ENCODE assay signal across 22 cellular contexts in the genomic region with DNA sequence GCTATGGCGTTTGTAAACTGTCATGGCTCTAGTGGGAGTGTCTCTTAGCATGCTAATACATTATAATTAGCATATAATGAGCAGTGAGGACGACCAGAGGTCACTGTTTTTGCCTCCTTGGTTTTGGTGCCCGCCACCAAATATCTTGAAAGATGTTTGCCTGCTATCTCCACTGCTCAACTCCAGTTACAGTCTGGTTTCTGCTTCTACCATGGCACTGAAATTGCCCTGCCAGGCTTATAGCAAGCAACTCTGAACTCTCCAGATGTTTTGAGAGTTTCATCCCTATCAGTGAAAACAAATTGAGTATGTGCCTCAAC.
A peak's percentile ranks its signal among the peaks of the same experiment; 100 is the strongest.
DNase-seq lines count a peak whose midpoint lies in the region; ATAC-seq, FAIRE-seq and TF ChIP-seq lines count a peak whose summit lies in the region.
"Had no signal": no experiment of that assay in that cellular context is flagged by ENCODE, and none has a peak within 500 bp of the region (broad histone marks: within the 10 kb centered on the region; RNA-seq: fewer than 3 reads in every experiment).

No MANE protein-coding gene starts in this region.

- peaks cover 16% of the 10 kb centered on the region for H3K4me1 ChIP-seq in IMR-90 (ENCODE audit: control insufficient read depth, insufficient read depth, low read length)
- peaks cover 31% of the 10 kb centered on the region for H3K4me1 ChIP-seq in skeletal muscle satellite cell (ENCODE audit: control insufficient read depth, insufficient read depth, low read length)

- H3K9me3 Mint-ChIP-seq in chondrocyte (ENCODE audit: low read depth): peaks cover 15% of the 10 kb centered on the region

- intact Hi-C loops in IMR-90 (cut with micrococcal nuclease): loop anchor here (2.0 to 10.0 kb wide), 2 partner anchors 98 to 122 kb away; a partner anchor contains a TSS

- H3K27me3 ChIP-seq in AG04450 (ENCODE audit: control insufficient read depth, insufficient read depth, low read length) (no peaks in the 10 kb centered on the region), IMR-90 (ENCODE audit: control insufficient read depth, insufficient read depth, low read length) (no peaks in the 10 kb centered on the region), skeletal muscle satellite cell (ENCODE audit: control insufficient read depth, insufficient read depth, low read length) (no peaks in the 10 kb centered on the region)
- H3K27me3 ChIP-seq: left lung had no signal

- H3K4me3 ChIP-seq in AG04450 (ENCODE audit: low read depth, low read length): no peak overlapping the region
- no peak overlapping the region for H3K4me3 ChIP-seq in IMR-90 (ENCODE audit: insufficient read depth, low read depth, low read length)
- H3K4me3 ChIP-seq in skeletal muscle satellite cell (ENCODE audit: low read length): no peak overlapping the region
- H3K4me3 ChIP-seq: left lung had no signal

- H3K23ac ChIP-seq in IMR-90 (ENCODE audit: low read depth, low read length): peak overlapping the region; percentile 43; the same call in 1 of the 2 replicates

- H3K36me3 Mint-ChIP-seq in chondrocyte (ENCODE audit: low read depth): peaks cover 11% of the 10 kb centered on the region

- no peak for TF ChIP-seq RAD21 in IMR-90 (IDR thresholded peaks at IDR 0.05; ENCODE audit: low read length)

- no peak overlapping the region for H2AK9ac ChIP-seq in IMR-90 (replicated peaks; ENCODE audit: low read depth, low read length, poor library complexity)

- peak overlapping the region; percentile 97 for H3K4ac ChIP-seq in IMR-90 (ENCODE audit: low read depth, low read length)

- H2BK5ac ChIP-seq in IMR-90 (ENCODE audit: low read depth, low read length, poor library complexity, severe bottlenecking): peak overlapping the region; percentile 96

- TF ChIP-seq CTCF in AG04450 (IDR thresholded peaks at IDR 0.05; ENCODE audit: low read depth, low read length): no peak
- TF ChIP-seq CTCF in IMR-90 (conservative IDR thresholded peaks at IDR 0.05; ENCODE audit: low read depth, low read length): no peak
- no peak for TF ChIP-seq CTCF in chondrocyte (IDR thresholded peaks at IDR 0.05)

- peaks cover 16% of the 10 kb centered on the region for H3K9me1 ChIP-seq in IMR-90 (ENCODE audit: insufficient read depth, low read length)

- in situ Hi-C loops in IMR-90 (cut with MboI; ENCODE audit: low sequenced_read_pairs): no loop called here

- H3K4me2 ChIP-seq in IMR-90 (ENCODE audit: low read depth, low read length) (peak overlapping the region; percentile 23), skeletal muscle satellite cell (ENCODE audit: low read length) (no peak overlapping the region)

- H3K27ac ChIP-seq in AG04450 (ENCODE audit: low read depth, low read length) (peak overlapping the region; percentile 83), IMR-90 (ENCODE audit: insufficient read depth, low read length) (peak overlapping the region; percentile 98)
- H3K27ac ChIP-seq: RWPE1 had no signal

- H4K91ac ChIP-seq in IMR-90 (ENCODE audit: insufficient read depth, low read depth, low read length): peak overlapping the region; percentile 75

- FAIRE-seq in GM19239 (lab: Jason Lieb, UNC): no peak
- FAIRE-seq: TTC549 had no signal

- DNase-seq in AG04450 (ENCODE audit: low read depth, low spot score): no peak
- DNase-seq in IMR-90: no peak
- no peak for DNase-seq in chondrocyte (ENCODE audit: low spot score)
- no peak for DNase-seq in AML-193 (lab: John Stamatoyannopoulos, UW)
- no peak for DNase-seq in GM19239 (ENCODE audit: insufficient read length, low spot score)
- DNase-seq in activated naive CD4-positive, alpha-beta T cell treated with anti-CD3 and anti-CD28 coated beads, Interleukin-2, amount 50 U/mL, for 16 hours: no peak
- DNase-seq: CD4-positive, alpha-beta memory T cell; cortex of kidney; DMS79 treated with DMSO at 0.1 percent for 48 hours; head of caudate nucleus; left lung; NCI-H146; NCI-H526 treated with DMSO at 0.1 percent for 48 hours; occipital lobe; retina; substantia nigra; T-cell had no signal

- peak overlapping the region; percentile 67; the same call in 1 of the 2 replicates for H3K56ac ChIP-seq in IMR-90 (ENCODE audit: extremely low read depth, insufficient read depth, low read length)

- no CpG with 5 or more reads among the region's 3 CpGs for WGBS in IMR-90 (ENCODE audit: extremely low coverage in 2 of 2, insufficient read length in 1 of 2), 2 experiments

- CTCF ChIA-PET in AG04450 (lab: Charles Lee): no interaction called here
- CTCF ChIA-PET in IMR-90 (lab: Yijun Ruan, JAX): no interaction called here

- POLR2A ChIA-PET in AG04450 (lab: Yijun Ruan, JAX): no interaction called here
- POLR2A ChIA-PET in IMR-90 (lab: Charles Lee; ENCODE audit: unreplicated experiment): no interaction called here

- peak overlapping the region; percentile 49; the same call in 1 of the 2 replicates for H3K9ac ChIP-seq in IMR-90 (ENCODE audit: low read depth, low read length)
- peak overlapping the region; percentile 57 for H3K9ac ChIP-seq in skeletal muscle satellite cell (ENCODE audit: low read depth, low read length)

- peak overlapping the region; percentile 87 for H3K14ac ChIP-seq in IMR-90 (replicated peaks; ENCODE audit: low read depth, low read length)

- peak overlapping the region; percentile 93 for H4K5ac ChIP-seq in IMR-90 (ENCODE audit: low read depth, low read length)

- peak overlapping the region; percentile 26; the same call in 1 of the 2 replicates for H2AK5ac ChIP-seq in IMR-90 (ENCODE audit: low read depth, low read length)

- peak overlapping the region; percentile 4 for H2AFZ ChIP-seq in IMR-90 (replicated peaks; ENCODE audit: low read length, poor library complexity)

- peak overlapping the region; percentile 23; the same call in 2 of the 3 replicates for H2BK15ac ChIP-seq in IMR-90 (ENCODE audit: low read depth, low read length)

- H3K27ac Mint-ChIP-seq in chondrocyte (ENCODE audit: unreplicated experiment): peak overlapping the region; percentile 89
- H3K27ac Mint-ChIP-seq: activated naive CD8-positive, alpha-beta T cell; activated T-helper 1 cell treated with anti-CD3 and anti-CD28 coated beads, Interleukin-12 subunit alpha, Interleukin-12 subunit beta, Interleukin-2, Interleukin-4 antibody, amounts not matched to agents 30 ng/mL and 10 ng/mL and 1 ng/mL, durations not matched to agents 14 hours and 24 hours and 36 hours; T-cell had no signal

- H2BK20ac ChIP-seq in IMR-90 (ENCODE audit: low read depth, low read length): peak overlapping the region; percentile 85

- H3K79me1 ChIP-seq in IMR-90 (ENCODE audit: low read depth in 1 of 2, low read length in 2 of 2): peaks cover 0 to 24% of the 10 kb centered on the region in 2 experiments; a peak in 3 of 4 replicates

- no peaks in the 10 kb centered on the region for H4K20me1 ChIP-seq in IMR-90 (ENCODE audit: insufficient read depth, low read length)

- H3K4me3 Mint-ChIP-seq in chondrocyte (ENCODE audit: unreplicated experiment): no peak overlapping the region
- H3K4me3 Mint-ChIP-seq: activated naive CD8-positive, alpha-beta T cell; activated T-helper 1 cell treated with anti-CD3 and anti-CD28 coated beads, Interleukin-12 subunit alpha, Interleukin-12 subunit beta, Interleukin-2, Interleukin-4 antibody, amounts not matched to agents 30 ng/mL and 10 ng/mL and 1 ng/mL, durations not matched to agents 14 hours and 24 hours and 36 hours; CD4-positive, alpha-beta memory T cell; T-cell had no signal

- BruUV-seq in IMR-90 (replicated peaks; lab: Mats Ljungman, UMichigan): no TSS peak

- H3K9me3 ChIP-seq in AG04450 (ENCODE audit: control insufficient read depth, insufficient read depth, low read length) (peaks cover 3% of the 10 kb centered on the region; the same call in 1 of the 2 replicates), IMR-90 (ENCODE audit: control insufficient read depth, insufficient read depth, low read length) (no peaks in the 10 kb centered on the region), skeletal muscle satellite cell (replicated peaks; ENCODE audit: low read length) (no peaks in the 10 kb centered on the region)
- H3K9me3 ChIP-seq: left lung had no signal

- dilution Hi-C loops in IMR-90 (cut with HindIII; ENCODE audit: low sequenced_read_pairs, unreplicated experiment): no loop called here

- peak overlapping the region; percentile 97 for H2BK120ac ChIP-seq in IMR-90 (ENCODE audit: low read depth, low read length)

- no peak for TF ChIP-seq POLR2A in IMR-90 (IDR thresholded peaks at IDR 0.05; ENCODE audit: low read depth, low read length)

- H3K36me3 ChIP-seq in IMR-90 (ENCODE audit: control insufficient read depth, insufficient read depth, low read length): no peaks in the 10 kb centered on the region
- H3K36me3 ChIP-seq in skeletal muscle satellite cell (ENCODE audit: insufficient read depth, low read length): no peaks in the 10 kb centered on the region
- H3K36me3 ChIP-seq: left lung had no signal

- peak overlapping the region; percentile 99 for H3K18ac ChIP-seq in IMR-90 (ENCODE audit: low read depth, low read length)

- peak overlapping the region; percentile 35 to 95 for H4K8ac ChIP-seq in IMR-90 (ENCODE audit: low read depth in 2 of 2, low read length in 2 of 2)

- peak; percentile 58; the same call in 1 of the 2 replicates for ATAC-seq in IMR-90 (ENCODE audit: low read depth)
- ATAC-seq: left lung, T-cell had no signal

- peaks cover 22% of the 10 kb centered on the region for H3K4me1 Mint-ChIP-seq in chondrocyte (ENCODE audit: low read depth)

- no peaks in the 10 kb centered on the region for H3K27me3 Mint-ChIP-seq in chondrocyte (ENCODE audit: low read depth)

TF ChIP-seq in IMR-90, 13 proteins besides CTCF, POLR2A, EP300 and RAD21:
- TF ChIP-seq SMC3 (IDR thresholded peaks at IDR 0.05; ENCODE audit: low read depth, low read length): no peak
- TF ChIP-seq CEBPB (IDR thresholded peaks at IDR 0.05; ENCODE audit: low read depth, low read length): no peak
- no peak for TF ChIP-seq MXI1 (IDR thresholded peaks at IDR 0.05; ENCODE audit: borderline replicate concordance, low read depth, low read length)
- no peak for TF ChIP-seq MAZ (IDR thresholded peaks at IDR 0.05; ENCODE audit: borderline replicate concordance, low read depth, low read length)
- TF ChIP-seq, protein P1, sequence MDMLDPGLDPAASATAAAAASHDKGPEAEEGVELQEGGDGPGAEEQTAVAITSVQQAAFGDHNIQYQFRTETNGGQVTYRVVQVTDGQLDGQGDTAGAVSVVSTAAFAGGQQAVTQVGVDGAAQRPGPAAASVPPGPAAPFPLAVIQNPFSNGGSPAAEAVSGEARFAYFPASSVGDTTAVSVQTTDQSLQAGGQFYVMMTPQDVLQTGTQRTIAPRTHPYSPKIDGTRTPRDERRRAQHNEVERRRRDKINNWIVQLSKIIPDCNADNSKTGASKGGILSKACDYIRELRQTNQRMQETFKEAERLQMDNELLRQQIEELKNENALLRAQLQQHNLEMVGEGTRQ (IDR thresholded peaks at IDR 0.05; ENCODE audit: low read depth, low read length): no peak
- no peak for TF ChIP-seq RCOR1 (IDR thresholded peaks at IDR 0.05; ENCODE audit: insufficient replicate concordance, low read length)
- no peak for TF ChIP-seq CHD1 (IDR thresholded peaks at IDR 0.05; ENCODE audit: low read depth, low read length)
